ENCODE assay signal across 4 cellular contexts in genomic region chr6:126419901-126420300, GRCh38.
A peak's percentile ranks its signal among the peaks of the same experiment; 100 is the strongest.
TF ChIP-seq lines count a peak whose summit lies in the region.

No MANE protein-coding gene starts in this region.

TF ChIP-seq in HepG2, 621 proteins besides CTCF, POLR2A, EP300 and RAD21:
- no peak for TF ChIP-seq MTA3 (CRISPR knock-in tag; IDR thresholded peaks at IDR 0.05)
- no peak for TF ChIP-seq MED1 (CRISPR knock-in tag; IDR thresholded peaks at IDR 0.05)
- TF ChIP-seq SAFB2 (CRISPR knock-in tag; IDR thresholded peaks at IDR 0.05; ENCODE audit: borderline replicate concordance, low read depth), result no peak
- no peak for TF ChIP-seq SRSF9 (IDR thresholded peaks at IDR 0.05; ENCODE audit: borderline replicate concordance, insufficient read depth, low read depth, low read length, poor library complexity, severe bottlenecking)
- no peak for TF ChIP-seq ZFAT (CRISPR knock-in tag; conservative IDR thresholded peaks at IDR 0.05)
- no peak for TF ChIP-seq TBX3 (IDR thresholded peaks at IDR 0.05; ENCODE audit: borderline replicate concordance)
- peak; percentile 61 for TF ChIP-seq MAFF (IDR thresholded peaks at IDR 0.05; ENCODE audit: low read depth, low read length)
- peak; percentile 47 to 51 for TF ChIP-seq MAFK (conservative IDR thresholded peaks at IDR 0.05 in 1 of 2, IDR thresholded peaks at IDR 0.05 in 1 of 2; ENCODE audit: low read length in 2 of 2)
TF ChIP-seq in HepG2: peak in this region for 2.

TF ChIP-seq in A549, 52 proteins besides CTCF, POLR2A, EP300 and RAD21:
- TF ChIP-seq MAFK (IDR thresholded peaks at IDR 0.05; ENCODE audit: partially characterized antibody) (peak; percentile 27), MYC (IDR thresholded peaks at IDR 0.05; ENCODE audit: borderline replicate concordance, low read length) (no peak)
TF ChIP-seq in A549: peak in this region for 1.

TF ChIP-seq in IMR-90, 13 proteins besides CTCF, POLR2A, EP300 and RAD21:
- TF ChIP-seq MAFK (IDR thresholded peaks at IDR 0.05; ENCODE audit: low read depth, low read length) (peak; percentile 22; the same call in 1 of the 2 replicates), MAZ (IDR thresholded peaks at IDR 0.05; ENCODE audit: borderline replicate concordance, low read depth, low read length) (no peak), BHLHE40 (IDR thresholded peaks at IDR 0.05; ENCODE audit: low read depth, low read length) (no peak)

TF ChIP-seq in K562, 482 proteins besides CTCF, POLR2A, EP300 and RAD21:
- no peak for TF ChIP-seq THAP12 (CRISPR knock-in tag; IDR thresholded peaks at IDR 0.05)
- peak; percentile 32 for TF ChIP-seq C11orf30 (IDR thresholded peaks at IDR 0.05; ENCODE audit: low read depth)
